Comparison of ENCODE assay signal across 1 cellular context in the genomic region with DNA sequence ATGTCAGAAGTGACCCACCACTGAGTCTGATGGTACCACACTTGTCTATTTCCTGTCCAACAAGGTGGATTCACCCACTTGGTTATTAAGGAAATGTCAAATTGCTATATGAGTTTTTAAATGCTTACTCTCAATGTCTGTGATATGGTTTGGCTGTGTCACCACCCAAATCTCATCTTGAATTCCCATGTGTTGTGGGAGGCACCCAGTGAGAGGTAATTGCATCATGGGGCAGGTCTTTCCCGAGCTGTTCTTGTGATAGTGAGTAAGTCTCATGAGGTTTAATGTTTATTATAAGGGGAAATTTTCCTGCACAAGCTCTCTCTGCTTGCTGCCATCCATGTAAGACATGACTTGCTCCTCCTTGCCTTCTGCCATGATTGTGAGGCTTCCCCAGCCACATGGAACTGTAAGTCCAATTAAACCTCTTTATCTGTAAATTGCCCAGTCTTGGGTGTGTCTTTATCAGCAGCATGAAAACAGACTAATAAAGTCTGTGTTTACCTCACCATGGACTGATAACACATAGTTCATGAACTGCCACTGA.
TF ChIP-seq lines count a peak whose summit lies in the region.

No MANE protein-coding gene starts in this region.

TF ChIP-seq in HEK293, 187 proteins besides CTCF, POLR2A, EP300 and RAD21:
- TF ChIP-seq SETDB1 (IDR thresholded peaks at IDR 0.05; ENCODE audit: insufficient read length, low read length), result peak; percentile 90
- TF ChIP-seq ZNF140 (tag by site-specific recombination; IDR thresholded peaks at IDR 0.05), result peak; percentile 38; the same call in 1 of the 2 replicates
